In genomic region chr19:9323919-9324583, GRCh38 we compare ENCODE assay signal across 1 cellular context.
A peak's percentile ranks its signal among the peaks of the same experiment; 100 is the strongest.
TF ChIP-seq lines count a peak whose summit lies in the region.

Gene ZNF559, plus strand, starts transcription at chr19:9324179. Its CDS starts 14,371 bp downstream, at chr19:9338550.

TF ChIP-seq in H1, 55 proteins besides CTCF, POLR2A, EP300 and RAD21 (continued from another document):
- TF ChIP-seq ATF2 (IDR thresholded peaks at IDR 0.05; ENCODE audit: low read length): no peak
- no peak for TF ChIP-seq CBX5 (IDR thresholded peaks at IDR 0.05; ENCODE audit: low read depth, low read length)
- TF ChIP-seq HDAC6 (IDR thresholded peaks at IDR 0.05; ENCODE audit: low read depth, low read length): no peak
- no peak for TF ChIP-seq ZNF274 (IDR thresholded peaks at IDR 0.05; ENCODE audit: borderline replicate concordance, extremely low read depth, low read length)
- TF ChIP-seq SIN3A (conservative IDR thresholded peaks at IDR 0.05 in 1 of 2, IDR thresholded peaks at IDR 0.05 in 1 of 2; ENCODE audit: low read depth in 1 of 2, low read length in 2 of 2): peak in 1 of 2 experiments; percentile 67; a peak in 2 of 4 replicates
- 0 out of 2 replicates have a peak, but pooled peaks have one; percentile 3 for TF ChIP-seq SP1 (IDR thresholded peaks at IDR 0.05; ENCODE audit: low read depth, low read length)
- no peak for TF ChIP-seq TEAD4 (IDR thresholded peaks at IDR 0.05; ENCODE audit: low read depth, low read length)
- no peak for TF ChIP-seq CREB1 (IDR thresholded peaks at IDR 0.05)
- TF ChIP-seq KDM4A (IDR thresholded peaks at IDR 0.05; ENCODE audit: low read depth, low read length, severe bottlenecking): no peak
- TF ChIP-seq CEBPB (IDR thresholded peaks at IDR 0.05; ENCODE audit: low read depth, low read length): no peak
- TF ChIP-seq SIRT6 (IDR thresholded peaks at IDR 0.05; ENCODE audit: low read length): no peak
- no peak for TF ChIP-seq SIX5 (IDR thresholded peaks at IDR 0.05; ENCODE audit: low read depth, low read length)
- TF ChIP-seq KDM1A (IDR thresholded peaks at IDR 0.05; ENCODE audit: borderline replicate concordance, low read length): no peak
- TF ChIP-seq CHD7 (IDR thresholded peaks at IDR 0.05; ENCODE audit: insufficient replicate concordance, low read length): no peak
- TF ChIP-seq NRF1 (IDR thresholded peaks at IDR 0.05; ENCODE audit: low read depth, low read length): peak; percentile 91
- peak; percentile 90 for TF ChIP-seq YY1 (IDR thresholded peaks at IDR 0.05; ENCODE audit: low read depth, low read length)
- no peak for TF ChIP-seq CHD1 (IDR thresholded peaks at IDR 0.05; ENCODE audit: low read depth, low read length)
- no peak for TF ChIP-seq SP2 (IDR thresholded peaks at IDR 0.05; ENCODE audit: low read length)
- TF ChIP-seq CHD2 (IDR thresholded peaks at IDR 0.05; ENCODE audit: low read length): peak; percentile 92
- TF ChIP-seq POU5F1 (IDR thresholded peaks at IDR 0.05; ENCODE audit: low read depth, low read length): no peak
- TF ChIP-seq SUZ12 (IDR thresholded peaks at IDR 0.05; ENCODE audit: low read length): no peak
- no peak for TF ChIP-seq TCF12 (IDR thresholded peaks at IDR 0.05; ENCODE audit: low read depth, low read length)
- no peak for TF ChIP-seq MAX (IDR thresholded peaks at IDR 0.05)
- TF ChIP-seq BACH1 (IDR thresholded peaks at IDR 0.05; ENCODE audit: low read length): 0 out of 2 replicates have a peak, but pooled peaks have one; percentile 12
- TF ChIP-seq CBX8 (IDR thresholded peaks at IDR 0.05; ENCODE audit: borderline replicate concordance, low read depth, low read length): no peak
- TF ChIP-seq ASH2L (IDR thresholded peaks at IDR 0.05; ENCODE audit: low read length): peak; percentile 57
- no peak for TF ChIP-seq FOSL1 (IDR thresholded peaks at IDR 0.05; ENCODE audit: insufficient read depth, low read depth, low read length)
- no peak for TF ChIP-seq JUND (IDR thresholded peaks at IDR 0.05; ENCODE audit: low read length)
- peak; percentile 78 for TF ChIP-seq BRCA1 (IDR thresholded peaks at IDR 0.05; ENCODE audit: low read depth, low read length)
- TF ChIP-seq EZH2 (IDR thresholded peaks at IDR 0.05; ENCODE audit: low read depth, low read length, severe bottlenecking): no peak
- no peak for TF ChIP-seq RFX5 (IDR thresholded peaks at IDR 0.05; ENCODE audit: borderline replicate concordance, low read depth, low read length)
- peak; percentile 69 for TF ChIP-seq POLR2AphosphoS5 (IDR thresholded peaks at IDR 0.05; ENCODE audit: low read depth, low read length)
- TF ChIP-seq PHF8 (conservative IDR thresholded peaks at IDR 0.05; ENCODE audit: low read depth, low read length): peak; percentile 70
